Comparison of ENCODE assay signal across 1 cellular context in the genomic region with DNA sequence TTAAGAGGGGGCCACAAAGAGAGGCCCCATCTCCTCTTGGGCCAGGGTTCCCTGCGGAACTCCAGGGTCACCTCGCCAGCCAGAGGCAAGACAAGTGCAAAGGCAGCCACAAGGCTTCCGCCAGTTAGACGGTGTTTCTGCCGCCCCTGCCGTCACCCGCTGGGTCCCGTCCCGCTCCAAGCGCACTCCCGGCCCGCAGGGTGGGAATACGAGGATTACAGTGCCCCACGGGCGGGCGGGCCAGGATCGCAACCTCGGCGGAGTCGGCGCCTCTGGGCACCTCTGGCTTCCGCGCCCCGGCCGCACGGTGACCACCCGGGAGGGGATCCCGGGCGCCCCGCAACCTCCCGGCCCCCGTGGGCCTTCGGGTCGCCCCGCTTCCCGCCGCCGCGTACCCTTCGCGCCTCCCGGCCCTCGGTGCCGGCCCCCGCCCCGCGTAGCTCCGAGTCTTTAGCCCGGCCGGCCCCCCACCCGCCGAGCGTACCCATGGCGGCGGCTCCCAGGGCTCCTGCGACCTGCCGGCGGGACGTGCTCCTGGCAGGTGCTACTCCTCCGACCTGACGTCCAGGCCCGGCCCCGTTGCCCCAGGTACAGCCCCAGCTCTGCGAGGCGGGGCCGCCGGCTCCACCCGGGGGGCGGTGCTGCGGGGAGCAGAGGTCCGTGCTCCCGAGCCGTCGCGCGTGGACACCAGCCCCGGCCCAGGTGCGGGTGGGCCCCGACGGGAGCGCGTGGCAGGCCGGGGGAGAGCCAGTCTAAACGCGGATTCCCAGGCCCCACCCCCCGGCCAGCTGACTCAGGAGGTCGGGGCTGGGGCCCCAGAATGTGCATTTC.
TF ChIP-seq lines count a peak whose summit lies in the region.

A gene with protein sequence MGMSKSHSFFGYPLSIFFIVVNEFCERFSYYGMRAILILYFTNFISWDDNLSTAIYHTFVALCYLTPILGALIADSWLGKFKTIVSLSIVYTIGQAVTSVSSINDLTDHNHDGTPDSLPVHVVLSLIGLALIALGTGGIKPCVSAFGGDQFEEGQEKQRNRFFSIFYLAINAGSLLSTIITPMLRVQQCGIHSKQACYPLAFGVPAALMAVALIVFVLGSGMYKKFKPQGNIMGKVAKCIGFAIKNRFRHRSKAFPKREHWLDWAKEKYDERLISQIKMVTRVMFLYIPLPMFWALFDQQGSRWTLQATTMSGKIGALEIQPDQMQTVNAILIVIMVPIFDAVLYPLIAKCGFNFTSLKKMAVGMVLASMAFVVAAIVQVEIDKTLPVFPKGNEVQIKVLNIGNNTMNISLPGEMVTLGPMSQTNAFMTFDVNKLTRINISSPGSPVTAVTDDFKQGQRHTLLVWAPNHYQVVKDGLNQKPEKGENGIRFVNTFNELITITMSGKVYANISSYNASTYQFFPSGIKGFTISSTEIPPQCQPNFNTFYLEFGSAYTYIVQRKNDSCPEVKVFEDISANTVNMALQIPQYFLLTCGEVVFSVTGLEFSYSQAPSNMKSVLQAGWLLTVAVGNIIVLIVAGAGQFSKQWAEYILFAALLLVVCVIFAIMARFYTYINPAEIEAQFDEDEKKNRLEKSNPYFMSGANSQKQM (minus strand): TSS at position 562 of the 831 bp plus-strand sequence. CDS start 74 bp downstream, at position 488.

TF ChIP-seq in IMR-90, 13 proteins besides CTCF, POLR2A, EP300 and RAD21 (continued from another document):
- no peak for TF ChIP-seq USF2 (IDR thresholded peaks at IDR 0.05; ENCODE audit: low read depth, low read length)
- TF ChIP-seq CHD1 (IDR thresholded peaks at IDR 0.05; ENCODE audit: low read depth, low read length) = no peak
- TF ChIP-seq RFX5 (IDR thresholded peaks at IDR 0.05; ENCODE audit: low read depth, low read length) = no peak
- TF ChIP-seq FOS (IDR thresholded peaks at IDR 0.05; ENCODE audit: low read depth, low read length) = no peak
- TF ChIP-seq CEBPB (IDR thresholded peaks at IDR 0.05; ENCODE audit: low read depth, low read length) = no peak
- TF ChIP-seq NFE2L2 (IDR thresholded peaks at IDR 0.05; ENCODE audit: low read depth, low read length) = no peak
TF ChIP-seq in IMR-90: peak in this region for 0.
